ENCODE assay signal across 9 cellular contexts in the genomic region with DNA sequence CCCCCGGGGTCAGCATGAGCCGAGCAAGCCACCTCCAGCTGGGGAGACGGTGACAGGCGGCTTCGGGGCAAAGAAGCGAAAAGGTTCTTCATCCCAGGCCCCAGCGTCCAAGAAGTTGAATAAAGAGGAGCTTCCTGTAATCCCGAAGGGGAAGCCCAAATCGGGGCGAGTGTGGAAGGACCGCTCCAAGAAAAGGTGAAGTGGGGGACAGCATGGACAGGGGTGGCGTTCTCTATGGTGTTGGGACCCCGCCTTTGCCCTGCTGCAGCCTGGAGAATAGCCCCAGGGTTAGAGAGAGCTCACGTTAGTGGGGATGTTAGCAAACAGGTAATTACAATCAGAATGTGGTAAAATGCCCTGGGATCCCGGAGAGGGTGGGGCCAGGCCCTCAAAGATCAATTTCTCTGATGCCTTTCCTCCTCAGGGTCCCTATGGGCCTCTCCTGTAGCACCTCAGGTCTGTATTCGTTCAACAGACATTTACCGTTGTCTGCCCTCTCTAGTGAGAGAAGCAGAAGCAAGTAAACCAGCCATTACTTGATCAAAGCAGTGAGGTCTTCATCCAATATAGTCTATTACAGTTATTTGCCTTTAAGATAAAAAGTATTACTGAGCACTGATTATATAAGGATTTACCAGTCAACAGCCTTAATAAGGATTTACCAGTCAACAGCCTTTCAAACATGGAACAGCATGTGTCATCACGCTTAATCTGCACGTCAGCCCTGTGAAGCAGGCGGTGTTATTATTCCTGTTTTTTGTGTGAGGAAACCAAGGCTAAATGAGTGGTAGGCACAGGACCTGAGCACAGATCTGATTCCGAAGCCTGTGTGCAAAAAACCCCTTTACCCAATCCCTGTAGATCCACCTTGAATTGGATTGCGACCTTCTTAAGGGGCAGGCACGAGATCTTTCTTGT. TPM values are rescaled to one million over a fixed set of nuclear protein-coding genes. Genes with fewer than 3 reads are reported as not detected.
DNase-seq lines count a peak whose midpoint lies in the region; ATAC-seq, FAIRE-seq and TF ChIP-seq lines count a peak whose summit lies in the region.
"Had no signal": no experiment of that assay in that cellular context is flagged by ENCODE, and none has a peak within 500 bp of the region (broad histone marks: within the 10 kb centered on the region; RNA-seq: fewer than 3 reads in every experiment).

No MANE protein-coding gene starts in this region.

- H3F3A ChIP-seq in DOHH2 (ENCODE audit: control insufficient read depth, insufficient read depth) = no peaks in the 10 kb centered on the region
- no peaks in the 10 kb centered on the region for H3F3A ChIP-seq in OCI-LY1 (ENCODE audit: insufficient read depth, low read length)

- ATAC-seq in HG03439 (IDR thresholded peaks at IDR 0.05; ENCODE audit: unreplicated experiment) = no peak

- H4K20me1 ChIP-seq in DOHH2 (ENCODE audit: control insufficient read depth, insufficient read depth, low read depth, low read length) (peaks cover 6% of the 10 kb centered on the region; the same call in 1 of the 2 replicates), OCI-LY1 (ENCODE audit: insufficient read depth, low read length) (no peaks in the 10 kb centered on the region)

- H3K4me2 ChIP-seq in DOHH2 (ENCODE audit: low read length) (peak overlapping the region; percentile 87), OCI-LY1 (ENCODE audit: low read length) (peak overlapping the region; percentile 79)

- H3K9me3 ChIP-seq in DOHH2 (ENCODE audit: control insufficient read depth, insufficient read depth, low read length) (no peaks in the 10 kb centered on the region), OCI-LY1 (ENCODE audit: low read length) (no peaks in the 10 kb centered on the region), endodermal cell (ENCODE audit: control insufficient read depth, low read length) (no peaks in the 10 kb centered on the region), neutrophil (no peaks in the 10 kb centered on the region)

- peak overlapping the region; percentile 73 for H3K9ac ChIP-seq in OCI-LY1 (ENCODE audit: low read length)
- peak overlapping the region; percentile 86 for H3K9ac ChIP-seq in endodermal cell (ENCODE audit: extremely low read depth, low read length, poor library complexity, severe bottlenecking)

- H3K27ac ChIP-seq in DOHH2 (ENCODE audit: low read depth, low read length) (0 out of 2 replicates have a peak overlapping the region, but pooled peaks have one; percentile 3), OCI-LY1 (ENCODE audit: low read depth, low read length, poor library complexity, severe bottlenecking) (no peak overlapping the region), endodermal cell (ENCODE audit: low read depth, low read length) (no peak overlapping the region), neutrophil (no peak overlapping the region)

- H3K27me3 ChIP-seq in DOHH2 (ENCODE audit: control insufficient read depth, low read length) (no peaks in the 10 kb centered on the region), OCI-LY1 (ENCODE audit: insufficient read depth, low read length) (no peaks in the 10 kb centered on the region), endodermal cell (ENCODE audit: control insufficient read depth, insufficient read depth, low read length, poor library complexity, severe bottlenecking) (no peaks in the 10 kb centered on the region), neutrophil (no peaks in the 10 kb centered on the region)

- H3K4me3 Mint-ChIP-seq in endodermal cell = peak overlapping the region; percentile 78

- H3K4me3 ChIP-seq in DOHH2 (ENCODE audit: low read length) = peak overlapping the region; percentile 84
- H3K4me3 ChIP-seq in OCI-LY1 (ENCODE audit: low read depth, low read length, poor library complexity, severe bottlenecking) = peak overlapping the region; percentile 71
- H3K4me3 ChIP-seq in endodermal cell (ENCODE audit: low read length) = peak overlapping the region; percentile 94
- H3K4me3 ChIP-seq in neutrophil (ENCODE audit: low read depth in 1 of 2, low read length in 1 of 2) = peak overlapping the region; percentile 67 to 73

- no peaks in the 10 kb centered on the region for H3K9me3 Mint-ChIP-seq in endodermal cell

- peaks cover 2% of the 10 kb centered on the region for H3K27me3 Mint-ChIP-seq in endodermal cell (ENCODE audit: insufficient read depth)

- WGBS in endodermal cell (ENCODE audit: insufficient coverage in 1 of 2, insufficient read length in 1 of 2), 2 experiments = 21 to 26% methylated on average over 14 to 23 of the region's 23 CpGs

- DNase-seq in endodermal cell (no peak), amniotic stem cell (lab: John Stamatoyannopoulos, UW) (no peak), HTR-8/SVneo (ENCODE audit: insufficient read length, low spot score) (no peak)
- no peak for DNase-seq in effector CD8-positive, alpha-beta T cell (lab: John Stamatoyannopoulos, UW)

- TF ChIP-seq CTCF in DOHH2 (IDR thresholded peaks at IDR 0.05; ENCODE audit: low read depth, low read length, poor library complexity, severe bottlenecking) (no peak), OCI-LY1 (IDR thresholded peaks at IDR 0.05; ENCODE audit: low read length) (no peak), endodermal cell (conservative IDR thresholded peaks at IDR 0.05) (no peak), neutrophil (IDR thresholded peaks at IDR 0.05) (no peak)

- H3K36me3 ChIP-seq in DOHH2 (ENCODE audit: control insufficient read depth, low read length) (peaks cover 43% of the 10 kb centered on the region), OCI-LY1 (ENCODE audit: insufficient read depth, low read length) (peaks cover 16% of the 10 kb centered on the region; the same call in 1 of the 2 replicates), endodermal cell (ENCODE audit: control insufficient read depth, insufficient read depth, low read length) (no peaks in the 10 kb centered on the region), neutrophil (no peaks in the 10 kb centered on the region)

- no peaks in the 10 kb centered on the region for H3K9me2 ChIP-seq in DOHH2 (replicated peaks; ENCODE audit: control insufficient read depth, low read length)
- H3K9me2 ChIP-seq in OCI-LY1 (ENCODE audit: low read depth, low read length) = no peaks in the 10 kb centered on the region

- no peak overlapping the region for H2AFZ ChIP-seq in OCI-LY1 (ENCODE audit: low read length)

- H3K36me3 Mint-ChIP-seq in endodermal cell (ENCODE audit: low read depth) = peaks cover 4% of the 10 kb centered on the region

- peaks cover 35% of the 10 kb centered on the region for H3K4me1 Mint-ChIP-seq in endodermal cell

- no peak for FAIRE-seq in HTR-8/SVneo (lab: Jason Lieb, UNC)

- H3K79me2 ChIP-seq in DOHH2 (ENCODE audit: control insufficient read depth, low read length) = peaks cover 63% of the 10 kb centered on the region
- H3K79me2 ChIP-seq in OCI-LY1 (ENCODE audit: insufficient read depth, low read length) = peaks cover 26% of the 10 kb centered on the region

- H3K4me1 ChIP-seq in DOHH2 (ENCODE audit: control insufficient read depth, low read length) (peaks cover 31% of the 10 kb centered on the region), OCI-LY1 (ENCODE audit: insufficient read depth, low read length, severe bottlenecking) (peaks cover 33% of the 10 kb centered on the region), endodermal cell (ENCODE audit: control insufficient read depth, insufficient read depth, low read length) (peaks cover 10% of the 10 kb centered on the region), neutrophil (ENCODE audit: control insufficient read depth in 1 of 2, insufficient read depth in 1 of 2, low read depth in 1 of 2, low read length in 1 of 2) (peaks cover 15 to 16% of the 10 kb centered on the region in 2 experiments)

- peak overlapping the region; percentile 91 for H3K27ac Mint-ChIP-seq in endodermal cell

RNA-seq across cellular contexts. Expression of gene CCDC86, which starts 1.0 kb away (rescaled TPM):
- 10 to 100 TPM; 22.4 to 27.9 TPM for total RNA-seq in endodermal cell
- 22.9 TPM for polyA plus RNA-seq in endodermal cell (2013, experiment 1 of 2)
- 22.8 TPM for polyA plus RNA-seq in endodermal cell (2013, experiment 2 of 2)

RNA-seq across cellular contexts. Expression of gene PTGDR2, which starts 12.8 kb away (rescaled TPM):
- under 1 TPM in 1 of 2 donors, not detected in 1; 0.15 TPM for total RNA-seq in endodermal cell
- 0.14 TPM for polyA plus RNA-seq in endodermal cell (2013, experiment 1 of 2)
- polyA plus RNA-seq in endodermal cell (2013, experiment 2 of 2) = 0.08 TPM
- total RNA-seq: NCI-H460 had no signal

RNA-seq across cellular contexts. Expression of gene ZP1, which starts 24.4 kb away (rescaled TPM):
- total RNA-seq in endodermal cell = not detected
- polyA plus RNA-seq in endodermal cell (2013, experiment 1 of 2) = not detected
- not detected for polyA plus RNA-seq in endodermal cell (2013, experiment 2 of 2)
- total RNA-seq: NCI-H460 had no signal

RNA-seq across cellular contexts. Expression of gene MS4A10, which starts 57.8 kb away (rescaled TPM):
- total RNA-seq in endodermal cell = not detected
- not detected for polyA plus RNA-seq in endodermal cell (2013, experiment 1 of 2)
- not detected for polyA plus RNA-seq in endodermal cell (2013, experiment 2 of 2)
- total RNA-seq: NCI-H460 had no signal
